ENCODE assay signal across 30 cellular contexts in the genomic region with DNA sequence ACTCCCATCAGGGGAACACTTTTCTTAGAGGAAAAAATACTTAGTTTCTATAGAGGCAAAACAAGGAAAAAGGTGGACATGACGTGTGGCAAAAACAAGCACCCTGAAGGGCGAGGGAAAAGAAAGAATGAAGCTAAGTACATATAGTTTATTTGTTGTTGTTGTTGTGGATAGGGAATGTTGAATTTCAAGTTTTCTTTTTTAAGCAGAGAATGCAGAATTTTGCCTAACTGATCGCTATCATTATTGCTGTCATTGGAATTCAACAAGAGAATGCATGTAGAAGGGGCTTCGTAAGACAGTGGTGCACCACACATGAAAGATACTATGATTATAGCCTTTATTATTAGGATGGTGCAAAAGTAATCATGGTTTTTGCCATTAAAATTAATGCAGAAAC.
"Had no signal": no experiment of that assay in that cellular context is flagged by ENCODE, and none has a peak within 500 bp of the region (broad histone marks: within the 10 kb centered on the region; RNA-seq: fewer than 3 reads in every experiment).

No MANE protein-coding gene starts in this region.

- H3K4me1 ChIP-seq: adrenal gland, body of pancreas, heart left ventricle had no signal

- H3K9me3 ChIP-seq: adrenal gland, body of pancreas, heart left ventricle had no signal

- H3K27me3 ChIP-seq: adrenal gland, body of pancreas, heart left ventricle had no signal

- H3K9me3 Mint-ChIP-seq: activated CD4-positive, alpha-beta memory T cell treated with anti-CD3 and anti-CD28 coated beads for 36 hours; activated naive CD4-positive, alpha-beta T cell treated with anti-CD3 and anti-CD28 coated beads for 36 hours; activated naive CD4-positive, alpha-beta T cell treated with anti-CD3 and anti-CD28 coated beads, Interleukin-2, amount 50 U/mL, for 24 hours; activated naive CD8-positive, alpha-beta T cell treated with anti-CD3 and anti-CD28 coated beads for 36 hours; activated naive CD8-positive, alpha-beta T cell treated with anti-CD3 and anti-CD28 coated beads, Interleukin-2, amount 50 U/mL, for 24 hours; activated T-helper 1 cell treated with anti-CD3 and anti-CD28 coated beads, Interleukin-12 subunit alpha, Interleukin-12 subunit beta, Interleukin-2, Interleukin-4 antibody, amounts not matched to agents 30 ng/mL and 10 ng/mL and 1 ng/mL, durations not matched to agents 14 hours and 24 hours and 36 hours; activated T-helper 2 cell treated with anti-CD3 and anti-CD28 coated beads, Interferon-gamma antibody, Interleukin-2, Interleukin-4, amounts not matched to agents 10 μg/mL and 5 μg/mL and 100 μg/mL, durations not matched to agents 14 hours and 24 hours and 36 hours had no signal

- H3K27ac ChIP-seq: adrenal gland, body of pancreas, heart left ventricle had no signal

- H3K4me3 Mint-ChIP-seq: activated CD4-positive, alpha-beta memory T cell treated with anti-CD3 and anti-CD28 coated beads for 36 hours; activated CD8-positive, alpha-beta memory T cell treated with anti-CD3 and anti-CD28 coated beads, Interleukin-2, amount 10 ng/mL, durations not matched to agents 7 days and 5 days; activated CD8-positive, alpha-beta T cell treated with anti-CD3 and anti-CD28 coated beads, Interleukin-2, amount 10 ng/mL, durations not matched to agents 7 days and 5 days; activated naive CD4-positive, alpha-beta T cell treated with anti-CD3 and anti-CD28 coated beads for 36 hours; activated naive CD4-positive, alpha-beta T cell treated with anti-CD3 and anti-CD28 coated beads, Interleukin-2, amount 50 U/mL, for 24 hours; activated naive CD8-positive, alpha-beta T cell treated with anti-CD3 and anti-CD28 coated beads for 36 hours; activated naive CD8-positive, alpha-beta T cell treated with anti-CD3 and anti-CD28 coated beads, Interleukin-2, amount 50 U/mL, for 24 hours; activated T-helper 1 cell treated with anti-CD3 and anti-CD28 coated beads, Interleukin-12 subunit alpha, Interleukin-12 subunit beta, Interleukin-2, Interleukin-4 antibody, amounts not matched to agents 30 ng/mL and 10 ng/mL and 1 ng/mL, durations not matched to agents 14 hours and 24 hours and 36 hours had no signal

- ATAC-seq: activated CD8-positive, alpha-beta memory T cell treated with anti-CD3 and anti-CD28 coated beads, Interleukin-2, amount 10 ng/mL, durations not matched to agents 7 days and 5 days; activated CD8-positive, alpha-beta T cell treated with anti-CD3 and anti-CD28 coated beads, Interleukin-2, amount 10 ng/mL, durations not matched to agents 7 days and 5 days; activated naive CD8-positive, alpha-beta T cell treated with anti-CD3 and anti-CD28 coated beads, Interleukin-2, amount 50 U/mL, for 24 hours; body of pancreas; esophagus mucosa; heart left ventricle had no signal

- H3K27ac Mint-ChIP-seq: activated CD4-positive, alpha-beta memory T cell treated with anti-CD3 and anti-CD28 coated beads for 36 hours; activated CD8-positive, alpha-beta memory T cell treated with anti-CD3 and anti-CD28 coated beads, Interleukin-2, amount 10 ng/mL, durations not matched to agents 7 days and 5 days; activated CD8-positive, alpha-beta T cell treated with anti-CD3 and anti-CD28 coated beads, Interleukin-2, amount 10 ng/mL, durations not matched to agents 7 days and 5 days; activated naive CD4-positive, alpha-beta T cell treated with anti-CD3 and anti-CD28 coated beads for 36 hours; activated naive CD4-positive, alpha-beta T cell treated with anti-CD3 and anti-CD28 coated beads, Interleukin-2, amount 50 U/mL, for 24 hours; activated naive CD8-positive, alpha-beta T cell treated with anti-CD3 and anti-CD28 coated beads for 36 hours; activated naive CD8-positive, alpha-beta T cell treated with anti-CD3 and anti-CD28 coated beads, Interleukin-2, amount 50 U/mL, for 24 hours; activated T-helper 1 cell treated with anti-CD3 and anti-CD28 coated beads, Interleukin-12 subunit alpha, Interleukin-12 subunit beta, Interleukin-2, Interleukin-4 antibody, amounts not matched to agents 30 ng/mL and 10 ng/mL and 1 ng/mL, durations not matched to agents 14 hours and 24 hours and 36 hours; activated T-helper 2 cell treated with anti-CD3 and anti-CD28 coated beads, Interferon-gamma antibody, Interleukin-2, Interleukin-4, amounts not matched to agents 10 μg/mL and 5 μg/mL and 100 μg/mL, durations not matched to agents 14 hours and 24 hours and 36 hours had no signal

- H3K36me3 ChIP-seq: adrenal gland, heart left ventricle had no signal

- H3K27me3 Mint-ChIP-seq: activated CD4-positive, alpha-beta memory T cell treated with anti-CD3 and anti-CD28 coated beads for 36 hours; activated naive CD4-positive, alpha-beta T cell treated with anti-CD3 and anti-CD28 coated beads, Interleukin-2, amount 50 U/mL, for 24 hours; activated naive CD8-positive, alpha-beta T cell treated with anti-CD3 and anti-CD28 coated beads for 36 hours; activated naive CD8-positive, alpha-beta T cell treated with anti-CD3 and anti-CD28 coated beads, Interleukin-2, amount 50 U/mL, for 24 hours had no signal

- H3K4me3 ChIP-seq: adrenal gland, body of pancreas, heart left ventricle had no signal

- H3K4me1 Mint-ChIP-seq: activated CD8-positive, alpha-beta memory T cell treated with anti-CD3 and anti-CD28 coated beads, Interleukin-2, amount 10 ng/mL, durations not matched to agents 7 days and 5 days; activated naive CD4-positive, alpha-beta T cell treated with anti-CD3 and anti-CD28 coated beads, Interleukin-2, amount 50 U/mL, for 24 hours; activated naive CD8-positive, alpha-beta T cell treated with anti-CD3 and anti-CD28 coated beads for 36 hours; activated naive CD8-positive, alpha-beta T cell treated with anti-CD3 and anti-CD28 coated beads, Interleukin-2, amount 50 U/mL, for 24 hours had no signal

- H3K36me3 Mint-ChIP-seq: activated CD4-positive, alpha-beta memory T cell treated with anti-CD3 and anti-CD28 coated beads for 36 hours; activated CD8-positive, alpha-beta memory T cell treated with anti-CD3 and anti-CD28 coated beads, Interleukin-2, amount 10 ng/mL, durations not matched to agents 7 days and 5 days; activated naive CD4-positive, alpha-beta T cell treated with anti-CD3 and anti-CD28 coated beads, Interleukin-2, amount 50 U/mL, for 24 hours; activated naive CD8-positive, alpha-beta T cell treated with anti-CD3 and anti-CD28 coated beads for 36 hours had no signal

- DNase-seq: activated CD4-positive, alpha-beta memory T cell treated with anti-CD3 and anti-CD28 coated beads for 36 hours; activated CD4-positive, alpha-beta T cell treated with anti-CD3 and anti-CD28 coated beads for 1 hour; activated CD4-positive, alpha-beta T cell treated with anti-CD3 and anti-CD28 coated beads for 4 hours; activated CD4-positive, alpha-beta T cell treated with anti-CD3 and anti-CD28 coated beads, Interleukin-2, amount 50 U/mL, for 1 hour; activated CD4-positive, CD25-positive, alpha-beta regulatory T cell; activated CD8-positive, alpha-beta memory T cell treated with anti-CD3 and anti-CD28 coated beads, Interleukin-2, amount 10 ng/mL, durations not matched to agents 7 days and 5 days; activated CD8-positive, alpha-beta memory T cell treated with anti-CD3 and anti-CD28 coated beads, Interleukin-2, amount 50 U/mL, for 4 hours; activated CD8-positive, alpha-beta T cell treated with anti-CD3 and anti-CD28 coated beads, Interleukin-2, amount 10 ng/mL, durations not matched to agents 7 days and 5 days; activated effector memory CD4-positive, alpha-beta T cell treated with anti-CD3 and anti-CD28 coated beads, Interleukin-2, amount 50 U/mL, for 16 hours; activated naive CD4-positive, alpha-beta T cell treated with anti-CD3 and anti-CD28 coated beads for 36 hours; activated naive CD8-positive, alpha-beta T cell treated with anti-CD3 and anti-CD28 coated beads for 36 hours; activated naive CD8-positive, alpha-beta T cell treated with anti-CD3 and anti-CD28 coated beads, Interleukin-2, amount 50 U/mL, for 24 hours; activated T-cell treated with anti-CD3 and anti-CD28 coated beads, Interleukin-2, amount 50 U/mL, for 1 hour; activated T-cell treated with anti-CD3 and anti-CD28 coated beads, Interleukin-2, amount 50 U/mL, for 48 hours; adrenal gland; amygdala; aorta; body of pancreas; caudate nucleus; cortex of kidney; dermis blood vessel endothelial cell; effector CD4-positive, alpha-beta T cell; foreskin fibroblast; glutamatergic neuron; heart left ventricle; T-helper 2 cell had no signal
